Comparison of ENCODE assay signal across 9 cellular contexts in the genomic region with DNA sequence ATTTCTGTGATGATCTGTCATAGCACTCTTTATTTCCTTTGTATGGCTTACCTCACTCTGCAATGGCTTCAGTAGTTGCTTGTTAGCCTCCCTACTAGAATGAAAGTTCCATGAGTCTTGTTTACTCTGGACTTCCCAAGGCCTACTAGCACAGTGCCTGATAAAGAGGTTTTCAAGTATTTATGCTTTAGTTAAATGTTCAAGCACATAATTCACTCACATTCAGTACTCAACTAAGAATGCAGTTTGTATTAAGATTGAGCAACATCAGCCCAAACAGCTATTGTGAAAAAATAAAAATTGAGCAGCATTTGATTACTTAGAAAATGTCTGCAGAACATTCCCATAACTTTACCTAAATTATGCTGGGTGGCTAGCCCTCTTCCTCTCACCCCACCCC.
DNase-seq lines count a peak whose midpoint lies in the region; ATAC-seq and TF ChIP-seq lines count a peak whose summit lies in the region.
"Had no signal": no experiment of that assay in that cellular context is flagged by ENCODE, and none has a peak within 500 bp of the region (broad histone marks: within the 10 kb centered on the region; RNA-seq: fewer than 3 reads in every experiment).

No MANE protein-coding gene starts in this region.

- H3K27ac ChIP-seq in GM23248 (0 out of 2 replicates have a peak overlapping the region, but pooled peaks have one; percentile 8), ascending aorta (peak overlapping the region; percentile 3 to 44)

- H4K20me1 ChIP-seq in GM23248 (ENCODE audit: insufficient read depth), result no peaks in the 10 kb centered on the region

- TF ChIP-seq CTCF in AG10803 (conservative IDR thresholded peaks at IDR 0.05; ENCODE audit: low read length) (no peak), ascending aorta (IDR thresholded peaks at IDR 0.05) (no peak)

- no peaks in the 10 kb centered on the region for H3K9me2 ChIP-seq in GM23248 (ENCODE audit: insufficient read depth)

- in situ Hi-C loops in GM23248 (cut with MboI), result no loop called here

- no peak overlapping the region for H3K4me3 ChIP-seq in AG10803 (ENCODE audit: low read length)
- H3K4me3 ChIP-seq in GM23248, result no peak overlapping the region
- H3K4me3 ChIP-seq in ascending aorta, result no peak overlapping the region

- H3K4me2 ChIP-seq in GM23248 (ENCODE audit: unreplicated experiment), result no peak overlapping the region

- no peaks in the 10 kb centered on the region for H3K27me3 ChIP-seq in GM23248 (replicated peaks; ENCODE audit: insufficient read depth)
- H3K27me3 ChIP-seq in ascending aorta, result no peaks in the 10 kb centered on the region

- H3K36me3 ChIP-seq in GM23248 (ENCODE audit: low read depth), result no peaks in the 10 kb centered on the region
- peaks cover 0 to 10% of the 10 kb centered on the region in 2 donors for H3K36me3 ChIP-seq in ascending aorta

- peaks cover 27% of the 10 kb centered on the region; the same call in 1 of the 2 replicates for H3F3A ChIP-seq in GM23248 (ENCODE audit: insufficient read depth)

- intact Hi-C loops in ascending aorta (cut with DNase I), result no loop called here

- peaks cover 2% of the 10 kb centered on the region for H3K9me3 Mint-ChIP-seq in memory B cell

- peak overlapping the region; percentile 53 for H3K27ac Mint-ChIP-seq in memory B cell

- H3K9me3 ChIP-seq in GM23248 (ENCODE audit: low read depth) (no peaks in the 10 kb centered on the region), ascending aorta (no peaks in the 10 kb centered on the region)

- ATAC-seq in memory B cell (ENCODE audit: low read depth), result no peak
- ATAC-seq: esophagus mucosa had no signal

- peaks cover 34% of the 10 kb centered on the region for H3K4me1 ChIP-seq in GM23248 (ENCODE audit: insufficient read depth)
- H3K4me1 ChIP-seq in ascending aorta, result no peaks in the 10 kb centered on the region

- H3K79me2 ChIP-seq in GM23248 (ENCODE audit: insufficient read depth), result no peaks in the 10 kb centered on the region

- peaks cover 24% of the 10 kb centered on the region for H3K4me1 Mint-ChIP-seq in memory B cell

- peaks cover 22% of the 10 kb centered on the region for H3K36me3 Mint-ChIP-seq in memory B cell

- H3K9ac ChIP-seq in GM23248, result no peak overlapping the region

- H2AFZ ChIP-seq in GM23248, result no peak overlapping the region

- H3K27me3 Mint-ChIP-seq in memory B cell, result no peaks in the 10 kb centered on the region

- H3K4me3 Mint-ChIP-seq in memory B cell, result no peak overlapping the region

- DNase-seq in AG10803 (ENCODE audit: low read depth) (peak; percentile 85), GM23248 (peak; percentile 43), ascending aorta (ENCODE audit: low spot score in 2 of 2) (no peak), memory B cell (ENCODE audit: low spot score in 2 of 2) (no peak), DMS 273 (lab: John Stamatoyannopoulos, UW; ENCODE audit: unreplicated experiment) (no peak), NCI-H2107 treated with DMSO at 0.1 percent for 48 hours (lab: John Stamatoyannopoulos, UW; ENCODE audit: unreplicated experiment) (no peak), NCI-H2227 treated with DMSO at 0.1 percent for 48 hours (lab: John Stamatoyannopoulos, UW) (no peak), superior temporal gyrus (ENCODE audit: extremely low spot score) (no peak)

Comparison
In these comparisons a context has a peak if more than half of its experiments do, and no peak if none do; other contexts are left out.
1. DNase-seq: peak in AG10803 (single experiment) and GM23248 (single experiment); none in ascending aorta (0 of 2), memory B cell (0 of 2), DMS 273 (single experiment), NCI-H2107 treated with DMSO at 0.1 percent for 48 hours (single experiment), NCI-H2227 treated with DMSO at 0.1 percent for 48 hours (single experiment) and superior temporal gyrus (single experiment).